Comparison of ENCODE assay signal across 1 cellular context in the genomic region with DNA sequence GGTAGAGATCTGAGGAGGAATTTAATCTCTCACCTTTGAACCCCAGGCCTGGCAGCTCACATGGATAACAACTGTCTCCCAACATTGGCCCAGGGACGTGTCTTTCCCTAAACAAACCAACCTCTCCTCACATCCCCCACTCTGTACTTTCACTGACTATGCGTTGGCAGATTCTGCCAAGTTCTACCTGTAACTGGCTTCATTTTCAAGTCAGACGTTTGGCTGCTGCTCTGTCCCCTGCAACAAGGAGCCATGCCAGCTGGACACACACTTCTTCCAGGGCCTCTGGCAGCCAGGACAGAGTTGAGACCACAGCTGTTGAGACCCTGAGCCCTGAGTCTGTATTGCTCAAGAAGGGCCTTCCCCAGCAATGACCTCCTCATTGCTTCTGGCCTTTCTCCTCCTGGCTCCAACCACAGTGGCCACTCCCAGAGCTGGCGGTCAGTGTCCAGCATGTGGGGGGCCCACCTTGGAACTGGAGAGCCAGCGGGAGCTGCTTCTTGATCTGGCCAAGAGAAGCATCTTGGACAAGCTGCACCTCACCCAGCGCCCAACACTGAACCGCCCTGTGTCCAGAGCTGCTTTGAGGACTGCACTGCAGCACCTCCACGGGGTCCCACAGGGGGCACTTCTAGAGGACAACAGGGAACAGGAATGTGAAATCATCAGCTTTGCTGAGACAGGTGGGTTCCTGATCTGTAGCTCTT.
TF ChIP-seq lines count a peak whose summit lies in the region.

A gene with protein sequence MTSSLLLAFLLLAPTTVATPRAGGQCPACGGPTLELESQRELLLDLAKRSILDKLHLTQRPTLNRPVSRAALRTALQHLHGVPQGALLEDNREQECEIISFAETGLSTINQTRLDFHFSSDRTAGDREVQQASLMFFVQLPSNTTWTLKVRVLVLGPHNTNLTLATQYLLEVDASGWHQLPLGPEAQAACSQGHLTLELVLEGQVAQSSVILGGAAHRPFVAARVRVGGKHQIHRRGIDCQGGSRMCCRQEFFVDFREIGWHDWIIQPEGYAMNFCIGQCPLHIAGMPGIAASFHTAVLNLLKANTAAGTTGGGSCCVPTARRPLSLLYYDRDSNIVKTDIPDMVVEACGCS (plus strand): TSS at position 268 of the 707 bp plus-strand sequence. CDS start 103 bp downstream, at position 371.

TF ChIP-seq in GM23338, 12 proteins besides CTCF, POLR2A, EP300 and RAD21 (continued from another document):
- no peak for TF ChIP-seq CREB1 (CRISPR knock-in tag; IDR thresholded peaks at IDR 0.05; ENCODE audit: low read depth)
